In the genomic region with DNA sequence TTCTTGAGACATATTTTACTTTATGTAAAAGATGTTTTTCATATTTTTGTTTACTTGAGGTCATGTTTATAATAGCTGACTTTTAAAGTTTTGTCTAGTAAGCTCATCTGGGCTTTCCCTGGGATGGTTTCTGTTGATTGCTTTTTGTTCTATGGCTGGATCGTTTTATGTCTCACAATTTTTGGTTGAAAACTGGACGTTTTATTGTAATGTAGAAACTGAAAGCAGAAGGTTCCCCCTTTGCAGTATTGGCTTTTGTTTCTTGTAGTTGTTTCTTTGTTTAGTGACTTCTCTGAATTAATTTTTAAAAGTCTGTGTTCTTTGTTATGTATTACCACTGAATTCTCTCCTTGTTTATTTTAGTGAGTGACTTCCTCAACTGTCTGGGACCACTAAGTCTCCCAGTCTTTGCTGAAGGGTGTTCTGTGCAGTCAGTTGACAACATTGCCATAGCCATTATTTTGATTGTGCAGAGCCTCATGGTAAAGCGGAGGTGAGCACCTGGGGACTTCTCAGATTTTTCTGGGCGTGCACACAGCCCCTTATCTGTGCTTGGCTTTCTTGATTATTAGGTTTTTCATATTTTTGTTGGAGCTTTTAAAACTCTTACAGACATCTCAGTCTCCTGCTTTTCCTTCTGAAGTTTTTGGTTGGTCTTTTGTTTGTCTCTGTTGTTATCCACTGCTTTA, we compare ENCODE assay signal across 9 cellular contexts. TPM values are rescaled to one million over a fixed set of nuclear protein-coding genes. Genes with fewer than 3 reads are reported as not detected.
DNase-seq lines count a peak whose midpoint lies in the region; ATAC-seq and TF ChIP-seq lines count a peak whose summit lies in the region.
"Had no signal": no experiment of that assay in that cellular context is flagged by ENCODE, and none has a peak within 500 bp of the region (broad histone marks: within the 10 kb centered on the region; RNA-seq: fewer than 3 reads in every experiment).

No MANE protein-coding gene starts in this region.

- peak overlapping the region; percentile 78 for H3K27ac Mint-ChIP-seq in activated CD8-positive, alpha-beta memory T cell treated with anti-CD3 and anti-CD28 coated beads, Interleukin-2, amount 10 ng/mL, durations not matched to agents 7 days and 5 days
- peak overlapping the region; percentile 89 for H3K27ac Mint-ChIP-seq in activated T-helper 2 cell treated with anti-CD3 and anti-CD28 coated beads, Interferon-gamma antibody, Interleukin-2, Interleukin-4, amounts not matched to agents 10 μg/mL and 5 μg/mL and 100 μg/mL, durations not matched to agents 14 hours and 24 hours and 36 hours

- intact Hi-C loops in activated T-helper 2 cell treated with anti-CD3 and anti-CD28 coated beads, Interferon-gamma antibody, Interleukin-2, Interleukin-4, amounts not matched to agents 10 μg/mL and 5 μg/mL and 100 μg/mL, durations not matched to agents 14 hours and 24 hours and 36 hours (cut with micrococcal nuclease): no loop called here

- H3K36me3 ChIP-seq in neutrophil (no peaks in the 10 kb centered on the region), right atrium auricular region (no peaks in the 10 kb centered on the region)

- DNase-seq in activated CD8-positive, alpha-beta memory T cell treated with anti-CD3 and anti-CD28 coated beads, Interleukin-2, amount 10 ng/mL, durations not matched to agents 7 days and 5 days: no peak
- no peak for DNase-seq in activated CD8-positive, alpha-beta memory T cell treated with anti-CD3 and anti-CD28 coated beads for 24 hours
- no peak for DNase-seq in activated T-helper 2 cell treated with anti-CD3 and anti-CD28 coated beads, Interferon-gamma antibody, Interleukin-2, Interleukin-4, amounts not matched to agents 10 μg/mL and 5 μg/mL and 100 μg/mL, durations not matched to agents 14 hours and 24 hours and 36 hours (ENCODE audit: low spot score)
- DNase-seq in stimulated activated CD8-positive, alpha-beta memory T cell treated with anti-CD3 and anti-CD28 coated beads, Interleukin-4, amount 100 ng/mL, for 48 hours: no peak
- DNase-seq in NCI-H82 treated with DMSO at 0.1 percent for 48 hours (lab: John Stamatoyannopoulos, UW; ENCODE audit: unreplicated experiment) (no peak), right atrium auricular region (ENCODE audit: low spot score) (no peak)
- DNase-seq: SK-N-SH had no signal

- H3K27ac ChIP-seq in neutrophil: peak overlapping the region; percentile 47
- H3K27ac ChIP-seq in right atrium auricular region: no peak overlapping the region

- H3K27me3 Mint-ChIP-seq in activated CD8-positive, alpha-beta memory T cell treated with anti-CD3 and anti-CD28 coated beads, Interleukin-2, amount 10 ng/mL, durations not matched to agents 7 days and 5 days: no peaks in the 10 kb centered on the region
- H3K27me3 Mint-ChIP-seq in activated T-helper 2 cell treated with anti-CD3 and anti-CD28 coated beads, Interferon-gamma antibody, Interleukin-2, Interleukin-4, amounts not matched to agents 10 μg/mL and 5 μg/mL and 100 μg/mL, durations not matched to agents 14 hours and 24 hours and 36 hours (ENCODE audit: low read depth): no peaks in the 10 kb centered on the region

- H3K27me3 ChIP-seq in neutrophil (no peaks in the 10 kb centered on the region), right atrium auricular region (no peaks in the 10 kb centered on the region)

- H3K4me3 ChIP-seq in neutrophil (ENCODE audit: low read depth in 1 of 2, low read length in 1 of 2) (no peak overlapping the region), right atrium auricular region (no peak overlapping the region)

- TF ChIP-seq CTCF in neutrophil (IDR thresholded peaks at IDR 0.05) (no peak), right atrium auricular region (IDR thresholded peaks at IDR 0.05) (no peak)

- H3K4me1 Mint-ChIP-seq in activated CD8-positive, alpha-beta memory T cell treated with anti-CD3 and anti-CD28 coated beads, Interleukin-2, amount 10 ng/mL, durations not matched to agents 7 days and 5 days: peaks cover 52% of the 10 kb centered on the region
- H3K4me1 Mint-ChIP-seq in activated T-helper 2 cell treated with anti-CD3 and anti-CD28 coated beads, Interferon-gamma antibody, Interleukin-2, Interleukin-4, amounts not matched to agents 10 μg/mL and 5 μg/mL and 100 μg/mL, durations not matched to agents 14 hours and 24 hours and 36 hours (ENCODE audit: low read depth): peaks cover 41% of the 10 kb centered on the region

- H3K4me3 Mint-ChIP-seq in activated CD8-positive, alpha-beta memory T cell treated with anti-CD3 and anti-CD28 coated beads, Interleukin-2, amount 10 ng/mL, durations not matched to agents 7 days and 5 days: peak overlapping the region; percentile 48
- H3K4me3 Mint-ChIP-seq in activated T-helper 2 cell treated with anti-CD3 and anti-CD28 coated beads, Interferon-gamma antibody, Interleukin-2, Interleukin-4, amounts not matched to agents 10 μg/mL and 5 μg/mL and 100 μg/mL, durations not matched to agents 14 hours and 24 hours and 36 hours (ENCODE audit: low read depth): no peak overlapping the region

- H3K4me1 ChIP-seq in neutrophil (ENCODE audit: control insufficient read depth in 1 of 2, insufficient read depth in 1 of 2, low read depth in 1 of 2, low read length in 1 of 2) (peaks cover 22 to 56% of the 10 kb centered on the region in 2 experiments), right atrium auricular region (peaks cover 0 to 38% of the 10 kb centered on the region in 2 donors)

- CTCF ChIA-PET in activated CD8-positive, alpha-beta memory T cell treated with anti-CD3 and anti-CD28 coated beads, Interleukin-2, amount 10 ng/mL, durations not matched to agents 7 days and 5 days (lab: Charles Lee): interaction anchor here (1.0 kb wide), 1 partner anchor 11 kb away, joined by 3 read pairs; no protein-coding TSS in a partner anchor

- H3K9me3 ChIP-seq in neutrophil (no peaks in the 10 kb centered on the region), right atrium auricular region (peaks cover 0 to 10% of the 10 kb centered on the region in 2 donors)

- peak; percentile 45 for ATAC-seq in activated CD8-positive, alpha-beta memory T cell treated with anti-CD3 and anti-CD28 coated beads, Interleukin-2, amount 10 ng/mL, durations not matched to agents 7 days and 5 days
- peak; percentile 52 for ATAC-seq in HG03159 (IDR thresholded peaks at IDR 0.05; ENCODE audit: unreplicated experiment)

- H3K36me3 Mint-ChIP-seq in activated CD8-positive, alpha-beta memory T cell treated with anti-CD3 and anti-CD28 coated beads, Interleukin-2, amount 10 ng/mL, durations not matched to agents 7 days and 5 days: peaks cover 24% of the 10 kb centered on the region
- peaks cover 25% of the 10 kb centered on the region for H3K36me3 Mint-ChIP-seq in activated T-helper 2 cell treated with anti-CD3 and anti-CD28 coated beads, Interferon-gamma antibody, Interleukin-2, Interleukin-4, amounts not matched to agents 10 μg/mL and 5 μg/mL and 100 μg/mL, durations not matched to agents 14 hours and 24 hours and 36 hours (ENCODE audit: low read depth)

- H3K9me3 Mint-ChIP-seq in activated CD8-positive, alpha-beta memory T cell treated with anti-CD3 and anti-CD28 coated beads, Interleukin-2, amount 10 ng/mL, durations not matched to agents 7 days and 5 days (ENCODE audit: low read depth): peaks cover 2% of the 10 kb centered on the region
- H3K9me3 Mint-ChIP-seq in activated T-helper 2 cell treated with anti-CD3 and anti-CD28 coated beads, Interferon-gamma antibody, Interleukin-2, Interleukin-4, amounts not matched to agents 10 μg/mL and 5 μg/mL and 100 μg/mL, durations not matched to agents 14 hours and 24 hours and 36 hours: peaks cover 22% of the 10 kb centered on the region

RNA-seq across cellular contexts. Expression of gene KDM6A, which starts 31.0 kb away (rescaled TPM):
- total RNA-seq in activated CD8-positive, alpha-beta memory T cell treated with anti-CD3 and anti-CD28 coated beads, Interleukin-2, amount 10 ng/mL, durations not matched to agents 7 days and 5 days: 10 to 100 TPM; 25.9 to 33.7 TPM
- total RNA-seq in activated T-helper 2 cell treated with anti-CD3 and anti-CD28 coated beads, Interferon-gamma antibody, Interleukin-2, Interleukin-4, amounts not matched to agents 10 μg/mL and 5 μg/mL and 100 μg/mL, durations not matched to agents 14 hours and 24 hours and 36 hours: 21.8 and 30.7 TPM in 2 replicates
- total RNA-seq in right atrium auricular region: 10 to 100 TPM; 16.9 to 18.2 TPM
